1 cellular context compared by ENCODE assay signal in genomic region chr14:24403294-24404013, GRCh38.
TF ChIP-seq lines count a peak whose summit lies in the region.

No MANE protein-coding gene starts in this region.

TF ChIP-seq in K562, 482 proteins besides CTCF, POLR2A, EP300 and RAD21:
- TF ChIP-seq ZNF316 (IDR thresholded peaks at IDR 0.05) (peak; percentile 84), MAFK (IDR thresholded peaks at IDR 0.05; ENCODE audit: low read length) (peak; percentile 61), C11orf30 (IDR thresholded peaks at IDR 0.05; ENCODE audit: low read depth) (peak; percentile 75), MAFG (tag; conservative IDR thresholded peaks at IDR 0.05) (peak; percentile 66), ZNF184 (CRISPR knock-in tag; IDR thresholded peaks at IDR 0.05) (no peak), MAFF (IDR thresholded peaks at IDR 0.05; ENCODE audit: low read length) (peak; percentile 73)
